5 cellular contexts compared by ENCODE assay signal in the genomic region with DNA sequence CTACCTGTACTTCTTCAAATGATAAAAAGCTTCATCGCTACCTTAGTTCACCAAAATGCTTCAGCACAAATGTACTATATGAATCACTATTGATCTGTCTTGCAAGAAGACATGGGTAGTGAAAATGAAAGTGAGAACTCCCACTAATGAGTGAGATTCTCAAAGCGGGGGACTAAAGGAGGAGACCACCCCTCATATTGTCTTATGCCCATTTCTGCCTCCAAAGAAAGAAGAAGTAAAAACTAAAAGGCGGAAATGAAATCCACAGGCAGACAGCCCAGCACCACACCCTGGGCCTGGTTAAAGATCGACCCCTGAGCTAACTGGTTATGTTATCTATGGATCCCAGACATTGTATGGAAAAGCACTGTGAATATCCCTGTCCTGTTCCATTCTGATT. TPM values are rescaled to one million over a fixed set of nuclear protein-coding genes. Genes with fewer than 3 reads are reported as not detected.
"Had no signal": no experiment of that assay in that cellular context is flagged by ENCODE, and none has a peak within 500 bp of the region (broad histone marks: within the 10 kb centered on the region; RNA-seq: fewer than 3 reads in every experiment).

No MANE protein-coding gene starts in this region.

RNA-seq across cellular contexts. Expression of a gene that starts 9.7 kb away (rescaled TPM):
- total RNA-seq: natural killer cell treated with Interleukin-12 subunit alpha and Interleukin-12 subunit beta and Interleukin-15 and Interleukin-18, amount 100 ng/mL, for 72 hours; neural crest cell; osteocyte; smooth muscle cell had no signal
- polyA plus RNA-seq: smooth muscle cell had no signal

RNA-seq across cellular contexts. Expression of a gene that starts 50.4 kb away (rescaled TPM):
- total RNA-seq: pulmonary artery endothelial cell, smooth muscle cell had no signal
- polyA plus RNA-seq: smooth muscle cell had no signal
